In the genomic region with DNA sequence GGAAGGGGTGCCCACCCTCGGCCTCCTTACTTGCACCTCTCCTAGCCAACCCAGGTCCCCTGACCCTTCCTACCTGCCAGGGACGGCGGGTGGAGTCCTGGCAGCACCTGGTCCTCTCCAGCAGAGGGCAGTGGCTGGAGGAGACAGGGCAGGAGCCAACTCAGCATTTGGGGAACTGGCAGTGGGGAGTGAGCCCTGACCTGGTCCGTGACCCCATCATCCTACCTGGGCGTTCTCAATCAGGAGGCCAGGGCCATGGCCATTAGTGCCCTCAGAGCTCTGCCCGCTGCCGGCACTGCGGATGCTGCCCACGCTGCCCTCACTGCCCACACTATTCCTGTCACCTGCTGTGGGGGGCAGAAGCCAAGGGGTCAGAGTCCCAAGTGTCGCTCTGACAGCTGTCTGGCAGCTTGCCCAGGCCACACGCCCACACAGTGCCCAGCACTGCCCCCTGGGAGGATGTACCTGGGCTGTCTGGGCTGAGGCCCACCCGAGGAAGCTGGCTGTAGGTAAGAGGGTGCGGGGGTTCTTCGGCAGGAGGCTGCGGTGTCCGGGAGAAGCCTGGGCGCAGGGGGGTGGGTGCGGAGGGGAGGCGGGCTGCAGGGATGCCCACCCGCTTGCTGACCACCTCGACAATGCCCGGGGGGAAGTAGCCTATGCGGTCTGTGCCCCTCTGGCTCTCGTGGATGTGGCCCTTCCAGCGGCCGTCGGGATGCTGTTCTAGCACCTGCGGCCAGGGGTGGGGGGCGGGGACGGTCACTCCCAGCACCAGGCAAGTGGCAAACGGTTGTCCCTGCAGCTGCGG, we compare ENCODE assay signal across 8 cellular contexts. TPM values are rescaled to one million over a fixed set of nuclear protein-coding genes. Genes with fewer than 3 reads are reported as not detected.
DNase-seq lines count a peak whose midpoint lies in the region; ATAC-seq, FAIRE-seq and TF ChIP-seq lines count a peak whose summit lies in the region.

No MANE protein-coding gene starts in this region.

- POLR2A ChIA-PET in GM12878 (lab: Charles Lee): no interaction called here

- H3K27me3 ChIP-seq in GM12878 (replicated peaks in 1 of 2; ENCODE audit: control insufficient read depth in 2 of 2, insufficient read depth in 2 of 2, low read length in 1 of 2): no peaks in the 10 kb centered on the region
- no peaks in the 10 kb centered on the region for H3K27me3 ChIP-seq in liver (ENCODE audit: control insufficient read depth in 4 of 4, insufficient read depth in 4 of 4, low read length in 3 of 4)

- no TSS peak for BruUV-seq in GM12878 (replicated peaks; lab: Mats Ljungman, UMichigan)

- H3K4me3 ChIP-seq in GM12878: no peak overlapping the region
- no peak overlapping the region for H3K4me3 ChIP-seq in liver (ENCODE audit: low read depth in 1 of 3, low read length in 3 of 3)

- intact Hi-C loops in GM12878 (cut with micrococcal nuclease; ENCODE audit: unreplicated experiment): no loop called here

- H3K4me1 ChIP-seq in GM12878 (ENCODE audit: control insufficient read depth, insufficient read depth, low read length) (no peaks in the 10 kb centered on the region), liver (ENCODE audit: control insufficient read depth in 4 of 4, insufficient read depth in 4 of 4, low read length in 3 of 4) (peaks cover 11 to 30% (median 20%) of the 10 kb centered on the region in 4 donors)

- RAD21 ChIA-PET in GM12878 (lab: Charles Lee; ENCODE audit: unreplicated experiment): no interaction called here

- no peak for TF ChIP-seq POLR2A in GM12878 (IDR thresholded peaks at IDR 0.05; ENCODE audit: low read depth, low read length)

- H3K9ac ChIP-seq in GM12878 (ENCODE audit: control insufficient read depth, insufficient read depth, low read length): no peak overlapping the region
- H3K9ac ChIP-seq in liver (ENCODE audit: low read depth in 1 of 2, low read length in 2 of 2): no peak overlapping the region

- TF ChIP-seq RAD21 in GM12878 (IDR thresholded peaks at IDR 0.05; ENCODE audit: insufficient read depth, low read depth, low read length) (peak; percentile 53), liver (IDR thresholded peaks at IDR 0.05) (peak; percentile 75 to 85)

- no peaks in the 10 kb centered on the region for H4K20me1 ChIP-seq in GM12878 (ENCODE audit: control insufficient read depth, insufficient read depth)

- TF ChIP-seq CTCF in GM12878 (IDR thresholded peaks at IDR 0.05 in 2 of 3, conservative IDR thresholded peaks at IDR 0.05 in 1 of 3; ENCODE audit: control insufficient read depth in 2 of 3, extremely low read depth in 1 of 3, insufficient read depth in 1 of 3, low read depth in 3 of 3, low read length in 3 of 3): peak; percentile 68 to 78 (median 76)
- peak; percentile 75 for TF ChIP-seq CTCF in liver (IDR thresholded peaks at IDR 0.05; ENCODE audit: low read depth, low read length, missing input control)

- H3K4me2 ChIP-seq in GM12878 (ENCODE audit: control insufficient read depth, insufficient read depth): no peak overlapping the region

- no peak for FAIRE-seq in GM12878 (lab: Jason Lieb, UNC)

- H3K9me3 ChIP-seq in GM12878 (replicated peaks; ENCODE audit: control insufficient read depth, insufficient read depth, low read length) (no peaks in the 10 kb centered on the region), liver (ENCODE audit: control insufficient read depth in 4 of 4, low read length in 3 of 4) (no peaks in the 10 kb centered on the region)

- H3K36me3 ChIP-seq in GM12878 (ENCODE audit: control insufficient read depth in 2 of 2, insufficient read depth in 2 of 2, low read length in 1 of 2) (no peaks in the 10 kb centered on the region; a peak in 1 of 4 replicates), liver (ENCODE audit: control insufficient read depth in 4 of 4, insufficient read depth in 3 of 4, low read depth in 1 of 4, low read length in 3 of 4) (peaks cover 0 to 28% (median 15%) of the 10 kb centered on the region in 4 donors)

- DNase-seq in stimulated activated CD4-positive, alpha-beta T cell treated with anti-CD3 and anti-CD28 coated beads, Interleukin-15, amount 100 ng/mL, for 24 hours: peak; percentile 41
- DNase-seq in stimulated activated CD4-positive, alpha-beta T cell treated with anti-CD3 and anti-CD28 coated beads, Interleukin-12 subunit alpha, Interleukin-12 subunit beta, amount 100 ng/mL, for 4 hours: no peak
- DNase-seq in GM12878 (ENCODE audit: low read depth, low spot score) (no peak), DMS153 (lab: John Stamatoyannopoulos, UW) (no peak), inferior parietal cortex (ENCODE audit: extremely low spot score) (no peak)

- ATAC-seq in GM12878 (peak; percentile 90), GM18858 (IDR thresholded peaks at IDR 0.05; ENCODE audit: unreplicated experiment) (no peak)

- no peaks in the 10 kb centered on the region for H3K79me2 ChIP-seq in GM12878 (ENCODE audit: control insufficient read depth, insufficient read depth, low read length)

- CTCF ChIA-PET in GM12878 (lab: Yijun Ruan, JAX): interaction anchor here (0.7 to 1.5 kb wide), 4 partner anchors 12 to 96 kb away, joined by 3 to 6 read pairs (median 4); a partner anchor contains a TSS

- TF ChIP-seq EP300 in GM12878 (IDR thresholded peaks at IDR 0.05; ENCODE audit: borderline replicate concordance in 1 of 2, control insufficient read depth in 1 of 2, low read depth in 2 of 2, low read length in 2 of 2): no peak

- H3K27ac ChIP-seq in GM12878 (ENCODE audit: control insufficient read depth, insufficient read depth) (no peak overlapping the region), liver (ENCODE audit: low read depth in 1 of 2, low read length in 2 of 2) (peak overlapping the region in 1 of 2 donors; percentile 65)

- in situ Hi-C loops in GM12878 (cut with MboI): no loop called here

- H2AFZ ChIP-seq in GM12878 (ENCODE audit: control insufficient read depth, low read depth, low read length): no peak overlapping the region

- 56% methylated on average over 32 of the region's 32 CpGs for WGBS in GM12878 (ENCODE audit: insufficient coverage, insufficient replicate concordance, low lambda C conversion rate, missing lambda C conversion rate)
- WGBS in liver: 52% methylated on average over 32 of the region's 32 CpGs

- SMC1A ChIA-PET in GM12878 (lab: Charles Lee; ENCODE audit: uncharacterized antibody, unreplicated experiment): interaction anchor here (1.4 kb wide), 1 partner anchor 45 kb away, joined by 4 read pairs; no protein-coding TSS in a partner anchor

RNA-seq across cellular contexts. Expression of a gene that starts 10.8 kb away (rescaled TPM):
- 19.5 TPM for polyA plus RNA-seq in PFSK-1 (2012; ENCODE audit: insufficient read length, low read depth)
- total RNA-seq in GM12878 (2013; cell fraction: nucleolus; rRNA removed): 0.65 and 2.0 TPM in 2 replicates
- total RNA-seq in GM12878 (2014; rRNA removed) (0.44 and 1.4 TPM in 2 replicates), GM12878 (2014; rRNA removed; fragmentation: Illumina TruSeq; extraction: Trizol) (0.18 and 0.23 TPM in 2 replicates), GM12878 (2021) (0.80 and 1.8 TPM in 2 replicates), liver (10 to 100 TPM in 1 of 2 donors, 1 to 10 TPM in 1; 5.9 to 11.4 TPM)
- polyA plus RNA-seq in GM12878 (2011; ENCODE audit: low read depth): 0.39 TPM
- polyA plus RNA-seq in GM12878 (2011; rRNA removed) (0.10 TPM in 1 of 2 replicates, not detected in the other), GM12878 (2014; fragmentation: Illumina TruSeq; extraction: Trizol) (0.14 and 0.16 TPM in 2 replicates), GM12878 (2014; fragmentation: Nextera tagmentation; extraction: Ambion mirVana) (under 1 TPM in 1 of 2 experiments, not detected in 1; 0.02 TPM), GM12878 (2014; rRNA removed) (0.93 and 2.7 TPM in 2 replicates), GM12878 (2016; fragmentation: Nextera tagmentation; extraction: Ambion mirVana) (under 1 TPM; 0.44 to 0.56 TPM), liver (10 to 100 TPM in 1 of 2 donors, 1 to 10 TPM in 1; 2.3 to 12.1 TPM)
- 0.03 and 0.12 TPM in 2 replicates for polyA plus RNA-seq in GM12878 (2011; cell fraction: cytosol; rRNA removed)
- 0.59 and 0.84 TPM in 2 replicates for polyA plus RNA-seq in GM12878 (2011; cell fraction: nucleus; rRNA removed)
- 0.31 and 0.46 TPM in 2 replicates for polyA plus RNA-seq in GM12878 (2012)
- not detected in 2 replicates for polyA minus RNA-seq in GM12878 (2011; rRNA and poly(A)+ RNA removed)
- polyA minus RNA-seq in GM12878 (2011; cell fraction: cytosol; rRNA and poly(A)+ RNA removed): not detected in 2 replicates
- polyA minus RNA-seq in GM12878 (2011; cell fraction: nucleus; rRNA and poly(A)+ RNA removed): 0.12 and 0.57 TPM in 2 replicates

RNA-seq across cellular contexts. Expression of a gene that starts 11.8 kb away (rescaled TPM):
- polyA plus RNA-seq in PFSK-1 (2012; ENCODE audit: insufficient read length, low read depth): 41.1 TPM
- 16.4 and 19.8 TPM in 2 replicates for total RNA-seq in GM12878 (2013; cell fraction: nucleolus; rRNA removed)
- total RNA-seq in GM12878 (2014; rRNA removed): 42.1 and 43.2 TPM in 2 replicates
- 21.4 and 26.1 TPM in 2 replicates for total RNA-seq in GM12878 (2014; rRNA removed; fragmentation: Illumina TruSeq; extraction: Trizol)
- 37.3 and 41.2 TPM in 2 replicates for total RNA-seq in GM12878 (2021)
- 12.7 TPM for polyA plus RNA-seq in GM12878 (2011; ENCODE audit: low read depth)
- polyA plus RNA-seq in GM12878 (2011; rRNA removed): 25.4 and 45.7 TPM in 2 replicates
- polyA plus RNA-seq in GM12878 (2011; cell fraction: cytosol; rRNA removed): 41.7 and 53.0 TPM in 2 replicates
- 54.8 and 62.1 TPM in 2 replicates for polyA plus RNA-seq in GM12878 (2011; cell fraction: nucleus; rRNA removed)
- polyA plus RNA-seq in GM12878 (2012): 20.1 and 23.9 TPM in 2 replicates
- polyA plus RNA-seq in GM12878 (2014; fragmentation: Illumina TruSeq; extraction: Trizol): 22.9 and 29.5 TPM in 2 replicates
- 10 to 100 TPM in 1 of 2 experiments, 1 to 10 TPM in 1; 7.1 to 23.1 TPM for polyA plus RNA-seq in GM12878 (2014; fragmentation: Nextera tagmentation; extraction: Ambion mirVana)
- 42.4 and 52.2 TPM in 2 replicates for polyA plus RNA-seq in GM12878 (2014; rRNA removed)
- 10 to 100 TPM; 41.1 to 48.0 TPM for polyA plus RNA-seq in GM12878 (2016; fragmentation: Nextera tagmentation; extraction: Ambion mirVana)
- polyA minus RNA-seq in GM12878 (2011; rRNA and poly(A)+ RNA removed): 25.9 and 32.6 TPM in 2 replicates
- polyA minus RNA-seq in GM12878 (2011; cell fraction: cytosol; rRNA and poly(A)+ RNA removed): 6.8 and 18.3 TPM in 2 replicates
- 7.5 and 13.1 TPM in 2 replicates for polyA minus RNA-seq in GM12878 (2011; cell fraction: nucleus; rRNA and poly(A)+ RNA removed)
- 10 to 100 TPM; 10.8 to 15.1 TPM for total RNA-seq in liver
- polyA plus RNA-seq in liver: 10 to 100 TPM in 1 of 2 donors, 1 to 10 TPM in 1; 9.1 to 13.9 TPM

RNA-seq across cellular contexts. Expression of a gene that starts 20.9 kb away (rescaled TPM):
- polyA plus RNA-seq in PFSK-1 (2012; ENCODE audit: insufficient read length, low read depth): 9.2 TPM
- total RNA-seq in GM12878 (2013; cell fraction: nucleolus; rRNA removed): 13.4 and 45.4 TPM in 2 replicates
- 5.0 and 6.5 TPM in 2 replicates for total RNA-seq in GM12878 (2014; rRNA removed)
- 1.8 and 2.0 TPM in 2 replicates for total RNA-seq in GM12878 (2014; rRNA removed; fragmentation: Illumina TruSeq; extraction: Trizol)
- total RNA-seq in GM12878 (2021): 6.3 and 7.6 TPM in 2 replicates
- polyA plus RNA-seq in GM12878 (2011; ENCODE audit: low read depth): 1.7 TPM
- 1.7 and 3.3 TPM in 2 replicates for polyA plus RNA-seq in GM12878 (2011; rRNA removed)
- 4.1 and 6.8 TPM in 2 replicates for polyA plus RNA-seq in GM12878 (2011; cell fraction: cytosol; rRNA removed)
- polyA plus RNA-seq in GM12878 (2011; cell fraction: nucleus; rRNA removed): 18.8 and 24.8 TPM in 2 replicates
- polyA plus RNA-seq in GM12878 (2012): 4.9 and 7.6 TPM in 2 replicates
- 9.9 TPM in 1 of 2 replicates, not detected in the other for polyA plus RNA-seq in GM12878 (2014; fragmentation: Illumina TruSeq; extraction: Trizol)
- under 1 TPM; 0.21 to 0.75 TPM for polyA plus RNA-seq in GM12878 (2014; fragmentation: Nextera tagmentation; extraction: Ambion mirVana)
- 5.8 and 7.4 TPM in 2 replicates for polyA plus RNA-seq in GM12878 (2014; rRNA removed)
- polyA plus RNA-seq in GM12878 (2016; fragmentation: Nextera tagmentation; extraction: Ambion mirVana): 1 to 10 TPM; 4.1 to 5.0 TPM
- 2.0 and 7.0 TPM in 2 replicates for polyA minus RNA-seq in GM12878 (2011; rRNA and poly(A)+ RNA removed)
- 7.4 and 7.5 TPM in 2 replicates for polyA minus RNA-seq in GM12878 (2011; cell fraction: cytosol; rRNA and poly(A)+ RNA removed)
- 4.4 and 5.7 TPM in 2 replicates for polyA minus RNA-seq in GM12878 (2011; cell fraction: nucleus; rRNA and poly(A)+ RNA removed)
- total RNA-seq in liver: 10 to 100 TPM; 23.2 to 69.6 TPM
- polyA plus RNA-seq in liver: 10 to 100 TPM; 34.9 to 42.1 TPM

RNA-seq across cellular contexts. Expression of a gene that starts 48.1 kb away (rescaled TPM):
- polyA plus RNA-seq in PFSK-1 (2012; ENCODE audit: insufficient read length, low read depth): 91.8 TPM
- 124 and 144 TPM in 2 replicates for total RNA-seq in GM12878 (2013; cell fraction: nucleolus; rRNA removed)
- 23.9 and 31.4 TPM in 2 replicates for total RNA-seq in GM12878 (2014; rRNA removed)
- 15.4 and 15.8 TPM in 2 replicates for total RNA-seq in GM12878 (2014; rRNA removed; fragmentation: Illumina TruSeq; extraction: Trizol)
- total RNA-seq in GM12878 (2021): 59.0 and 70.7 TPM in 2 replicates
- 23.7 TPM for polyA plus RNA-seq in GM12878 (2011; ENCODE audit: low read depth)
- 9.8 and 21.9 TPM in 2 replicates for polyA plus RNA-seq in GM12878 (2011; rRNA removed)
- polyA plus RNA-seq in GM12878 (2011; cell fraction: cytosol; rRNA removed): 23.8 and 24.1 TPM in 2 replicates
- polyA plus RNA-seq in GM12878 (2011; cell fraction: nucleus; rRNA removed): 363 and 387 TPM in 2 replicates
- 63.2 and 64.4 TPM in 2 replicates for polyA plus RNA-seq in GM12878 (2012)
- polyA plus RNA-seq in GM12878 (2014; fragmentation: Illumina TruSeq; extraction: Trizol): 11.9 and 46.5 TPM in 2 replicates
- 1 to 10 TPM in 1 of 2 experiments, under 1 TPM in 1; 0.31 to 2.3 TPM for polyA plus RNA-seq in GM12878 (2014; fragmentation: Nextera tagmentation; extraction: Ambion mirVana)
- 41.7 and 50.5 TPM in 2 replicates for polyA plus RNA-seq in GM12878 (2014; rRNA removed)
- 10 to 100 TPM; 21.2 to 26.9 TPM for polyA plus RNA-seq in GM12878 (2016; fragmentation: Nextera tagmentation; extraction: Ambion mirVana)
- 21.6 and 44.4 TPM in 2 replicates for polyA minus RNA-seq in GM12878 (2011; rRNA and poly(A)+ RNA removed)
- 19.4 and 25.9 TPM in 2 replicates for polyA minus RNA-seq in GM12878 (2011; cell fraction: cytosol; rRNA and poly(A)+ RNA removed)
- polyA minus RNA-seq in GM12878 (2011; cell fraction: nucleus; rRNA and poly(A)+ RNA removed): 49.2 and 74.5 TPM in 2 replicates
- total RNA-seq in liver: 10 to 100 TPM; 19.2 to 31.0 TPM
- polyA plus RNA-seq in liver: 10 to 100 TPM; 15.6 to 20.9 TPM
